Comparison of ENCODE assay signal across 28 cellular contexts in the genomic region with DNA sequence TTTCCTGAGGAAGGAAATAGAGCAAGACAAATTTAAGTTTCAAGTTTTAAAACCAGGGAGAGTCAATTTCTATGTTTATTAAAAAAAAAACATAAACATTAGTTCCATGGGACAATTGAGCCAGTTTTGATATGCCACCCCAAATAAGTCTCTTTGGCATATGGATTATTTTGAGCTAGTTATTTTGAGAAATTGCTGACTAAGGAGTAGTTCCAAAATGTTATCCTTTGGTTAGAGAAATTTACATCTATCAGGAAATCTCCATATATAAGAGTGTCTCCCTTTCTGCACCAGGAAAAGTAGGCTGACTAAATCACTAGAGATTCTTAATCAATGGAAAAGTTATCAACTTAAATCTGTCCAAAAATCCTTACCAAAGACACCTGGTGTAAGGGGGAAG.
"Had no signal": no experiment of that assay in that cellular context is flagged by ENCODE, and none has a peak within 500 bp of the region (broad histone marks: within the 10 kb centered on the region; RNA-seq: fewer than 3 reads in every experiment).

No MANE protein-coding gene starts in this region.

- H3K27me3 ChIP-seq: colonic mucosa, esophagus squamous epithelium, gastrocnemius medialis, heart right ventricle, left lung had no signal

- H3K4me1 ChIP-seq: colonic mucosa, esophagus squamous epithelium, gastrocnemius medialis, heart right ventricle, left lung, lower lobe of right lung had no signal

- DNase-seq: colonic mucosa; cortex of kidney; effector CD8-positive, alpha-beta T cell; effector memory CD8-positive, alpha-beta T cell; endodermal cell; erythroblast; esophagus squamous epithelium; foreskin fibroblast; foreskin melanocyte; gastrocnemius medialis; glutamatergic neuron; head of caudate nucleus; heart right ventricle; hippocampal formation; left cardiac atrium; left lung; left ventricle myocardium superior; lower lobe of right lung; mesenchymal stem cell; mucosa of descending colon; naive B cell had no signal

- ATAC-seq: effector memory CD8-positive, alpha-beta T cell; esophagus mucosa; gastrocnemius medialis; heart right ventricle; left cardiac atrium; left lung; left ventricle myocardium superior; lower lobe of right lung; mucosa of descending colon had no signal

- H3K36me3 Mint-ChIP-seq: mesothelial cell of epicardium, naive B cell had no signal

- H3K27me3 Mint-ChIP-seq: effector memory CD8-positive, alpha-beta T cell; naive B cell had no signal

- H3K27ac ChIP-seq: colonic mucosa, epithelial cell of prostate, esophagus squamous epithelium, gastrocnemius medialis, heart right ventricle, left lung, lower lobe of right lung had no signal

- H3K4me1 Mint-ChIP-seq: endodermal cell, naive B cell had no signal

- H3K27ac Mint-ChIP-seq: dendritic cell treated with granulocyte-macrophage colony-stimulating factor and Interleukin-4, amounts not matched to agents 40 ng/mL and 50 ng/mL, for 4 days; effector memory CD8-positive, alpha-beta T cell; endodermal cell; mesothelial cell of epicardium; naive B cell had no signal

- H3K4me3 Mint-ChIP-seq: dendritic cell treated with granulocyte-macrophage colony-stimulating factor and Interleukin-4, amounts not matched to agents 40 ng/mL and 50 ng/mL, for 4 days; effector memory CD8-positive, alpha-beta T cell; endodermal cell; mesothelial cell of epicardium; naive B cell had no signal

- FAIRE-seq: endometrium, islet of Langerhans, keratinocyte had no signal

- H3K36me3 ChIP-seq: colonic mucosa, esophagus squamous epithelium, gastrocnemius medialis, heart right ventricle, left lung, lower lobe of right lung had no signal

- H3K4me3 ChIP-seq: colonic mucosa, esophagus squamous epithelium, gastrocnemius medialis, heart right ventricle, left lung, lower lobe of right lung, mucosa of descending colon had no signal

- H3K9me3 ChIP-seq: colonic mucosa, gastrocnemius medialis had no signal
